Comparison of ENCODE assay signal across 8 cellular contexts in the genomic region with DNA sequence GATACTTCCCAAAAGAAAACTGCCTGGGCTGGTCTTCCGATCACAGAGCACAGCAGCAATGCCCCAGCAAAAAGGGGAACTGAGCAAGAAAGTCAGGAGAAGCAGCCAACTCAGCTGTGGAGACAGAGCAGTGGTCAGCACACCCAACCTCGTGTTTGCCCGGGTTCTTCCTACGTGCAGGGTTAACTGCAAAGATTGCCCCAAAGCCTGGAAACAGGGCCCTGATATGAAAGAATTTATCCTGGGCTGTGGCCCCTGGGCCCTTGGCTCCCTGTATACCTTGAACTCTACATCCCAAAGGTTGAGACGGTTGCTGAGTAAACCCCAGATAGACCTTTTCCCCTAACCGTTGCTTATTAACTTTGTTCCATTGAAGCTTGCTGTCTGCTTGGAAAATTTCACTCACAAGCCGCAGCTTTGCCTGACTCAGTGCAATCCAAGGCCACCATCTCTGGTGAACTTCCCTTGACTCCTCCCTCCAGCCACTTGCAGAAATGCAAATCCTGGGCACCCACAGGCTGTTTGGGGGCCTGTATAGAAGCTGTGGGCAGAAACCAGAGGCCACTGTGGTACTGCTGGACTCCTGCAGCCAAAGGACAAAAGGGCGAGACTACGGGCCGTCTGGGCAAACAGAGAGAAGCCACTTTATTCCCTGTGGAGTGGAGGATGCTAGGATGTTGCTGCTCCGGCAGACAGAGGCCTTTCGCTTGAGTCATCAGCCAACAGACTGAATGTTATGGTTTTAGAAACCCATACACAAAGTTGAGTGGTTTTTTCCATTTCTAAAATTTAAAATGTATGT. TPM values are rescaled to one million over a fixed set of nuclear protein-coding genes. Genes with fewer than 3 reads are reported as not detected.
DNase-seq lines count a peak whose midpoint lies in the region; ATAC-seq and TF ChIP-seq lines count a peak whose summit lies in the region.

No MANE protein-coding gene starts in this region.

- DNase-seq in AG08396 (ENCODE audit: low spot score) (peak; percentile 54), activated B cell treated with CpG ODN at 0.5 μM for 24 hours (no peak), hepatocyte (ENCODE audit: low spot score) (peak; percentile 76), COR-L47 (lab: John Stamatoyannopoulos, UW) (no peak), NCI-H1092 treated with DMSO at 0.1 percent for 48 hours (lab: John Stamatoyannopoulos, UW) (no peak)

- H3K9me2 ChIP-seq in hepatocyte (replicated peaks; ENCODE audit: insufficient read depth), result no peaks in the 10 kb centered on the region

- peak overlapping the region; percentile 65 for H3K27ac Mint-ChIP-seq in activated B cell treated with CpG ODN at 0.5 μM for 24 hours

- H3K4me3 Mint-ChIP-seq in activated B cell treated with CpG ODN at 0.5 μM for 24 hours, result peak overlapping the region; percentile 46

- POLR2A ChIA-PET in activated B cell treated with CpG ODN at 0.5 μM for 24 hours (lab: Charles Lee), result interaction anchor here (0.7 to 1.7 kb wide), 3 partner anchors 12 to 47 kb away, joined by 4 to 19 read pairs (median 5); no protein-coding TSS in a partner anchor

- CTCF ChIA-PET in activated B cell treated with CpG ODN at 0.5 μM for 24 hours (lab: Charles Lee), result no interaction called here

- peaks cover 39% of the 10 kb centered on the region for H3K4me1 Mint-ChIP-seq in activated B cell treated with CpG ODN at 0.5 μM for 24 hours

- no peak overlapping the region for H3K4me3 ChIP-seq in hepatocyte
- H3K4me3 ChIP-seq in stomach smooth muscle (ENCODE audit: low read length in 2 of 2), result peak overlapping the region in 1 of 2 donors; percentile 44

- H3K9ac ChIP-seq in stomach smooth muscle (ENCODE audit: low read length in 2 of 2), result peak overlapping the region in 1 of 2 donors; percentile 26

- H3K36me3 Mint-ChIP-seq in activated B cell treated with CpG ODN at 0.5 μM for 24 hours (ENCODE audit: low read depth), result no peaks in the 10 kb centered on the region

- H3K4me1 ChIP-seq in hepatocyte (ENCODE audit: insufficient read depth), result peaks cover 22% of the 10 kb centered on the region
- peaks cover 90% of the 10 kb centered on the region for H3K4me1 ChIP-seq in stomach smooth muscle (ENCODE audit: control insufficient read depth, insufficient read depth, low read length)

- ATAC-seq in GM19395 (IDR thresholded peaks at IDR 0.05; ENCODE audit: unreplicated experiment) (peak; percentile 78), HG03432 (IDR thresholded peaks at IDR 0.05; ENCODE audit: unreplicated experiment) (peak; percentile 79), activated B cell treated with CpG ODN at 0.5 μM for 24 hours (ENCODE audit: low read depth) (peak; percentile 66)

- H3K36me3 ChIP-seq in hepatocyte (replicated peaks; ENCODE audit: insufficient read depth, low read depth) (no peaks in the 10 kb centered on the region), stomach smooth muscle (ENCODE audit: control insufficient read depth in 2 of 2, insufficient read depth in 2 of 2, low read length in 2 of 2) (peaks cover 34 to 49% of the 10 kb centered on the region in 2 donors)

- H3K4me2 ChIP-seq in hepatocyte, result peak overlapping the region; percentile 32

- WGBS in hepatocyte (ENCODE audit: low lambda C conversion rate, missing lambda C conversion rate), result 59% methylated on average over 12 of the region's 12 CpGs

- H3K9me3 ChIP-seq in hepatocyte (ENCODE audit: low read depth) (no peaks in the 10 kb centered on the region), stomach smooth muscle (ENCODE audit: control insufficient read depth in 2 of 2, low read length in 2 of 2) (no peaks in the 10 kb centered on the region)

- H3K27me3 Mint-ChIP-seq in activated B cell treated with CpG ODN at 0.5 μM for 24 hours, result no peaks in the 10 kb centered on the region

- peak overlapping the region; percentile 84 for H3K27ac ChIP-seq in hepatocyte
- peak overlapping the region; percentile 80 for H3K27ac ChIP-seq in stomach smooth muscle (ENCODE audit: low read length)

- no peaks in the 10 kb centered on the region for H3K9me3 Mint-ChIP-seq in activated B cell treated with CpG ODN at 0.5 μM for 24 hours

- H4K20me1 ChIP-seq in hepatocyte (ENCODE audit: insufficient read depth, poor library complexity, severe bottlenecking), result no peaks in the 10 kb centered on the region

- no peak overlapping the region for H2AFZ ChIP-seq in hepatocyte

- H3K27me3 ChIP-seq in hepatocyte, result no peaks in the 10 kb centered on the region
- no peaks in the 10 kb centered on the region for H3K27me3 ChIP-seq in stomach smooth muscle (ENCODE audit: control insufficient read depth in 1 of 2, insufficient read depth in 2 of 2, low read length in 2 of 2)

- TF ChIP-seq CTCF in activated B cell treated with CpG ODN at 0.5 μM for 24 hours (IDR thresholded peaks at IDR 0.05), result no peak
- TF ChIP-seq CTCF in hepatocyte (IDR thresholded peaks at IDR 0.05; ENCODE audit: poor library complexity), result no peak

- peaks cover 27% of the 10 kb centered on the region for H3K79me2 ChIP-seq in hepatocyte

- intact Hi-C loops in activated B cell treated with CpG ODN at 0.5 μM for 24 hours (cut with micrococcal nuclease), result loop anchor here (1.0 to 10.0 kb wide), 4 partner anchors 14 to 1924 kb away; a partner anchor contains a TSS

RNA-seq across cellular contexts. Expression of a gene that starts 18.2 kb away (rescaled TPM):
- total RNA-seq in activated B cell treated with CpG ODN at 0.5 μM for 24 hours, result 8.1 and 10.2 TPM in 2 replicates
- 60.2 and 79.2 TPM in 2 replicates for total RNA-seq in hepatocyte
- polyA plus RNA-seq in hepatocyte, result 61.0 and 74.6 TPM in 2 replicates

Comparison
In these comparisons a context has a peak if more than half of its experiments do, and no peak if none do; other contexts are left out.
1. DNase-seq: peak in AG08396 (single experiment) and hepatocyte (single experiment); none in activated B cell treated with CpG ODN at 0.5 μM for 24 hours (single experiment), COR-L47 (single experiment) and NCI-H1092 treated with DMSO at 0.1 percent for 48 hours (single experiment).
2. Peak in every context shown above with its lines, with median percentiles within 50 percentile points of each other: ATAC-seq.